Comparison of ENCODE assay signal across 8 cellular contexts in the genomic region with DNA sequence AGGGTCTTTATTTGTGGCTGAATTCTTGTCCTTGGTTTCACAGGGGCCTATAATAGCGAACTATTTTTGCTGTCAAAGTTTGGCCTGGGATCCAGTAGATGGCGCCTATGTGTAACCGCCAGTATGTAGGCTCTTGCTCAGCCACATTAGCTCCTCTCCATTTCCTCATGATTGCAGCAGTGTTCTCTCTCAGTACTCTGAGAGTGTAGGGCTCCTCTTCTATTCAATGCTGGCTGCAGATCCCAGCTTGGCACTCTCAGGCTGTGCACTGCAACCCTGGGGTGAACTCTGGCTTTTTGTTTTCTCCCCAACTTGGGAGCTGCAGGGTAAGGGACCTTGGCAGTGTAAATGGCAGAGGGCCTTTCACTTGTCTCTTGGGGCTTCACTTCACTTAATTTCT.
DNase-seq lines count a peak whose midpoint lies in the region; ATAC-seq and TF ChIP-seq lines count a peak whose summit lies in the region.

No MANE protein-coding gene starts in this region.

- H3K36me3 ChIP-seq in RWPE2 (ENCODE audit: low read depth) = no peaks in the 10 kb centered on the region
- no peaks in the 10 kb centered on the region for H3K36me3 ChIP-seq in psoas muscle (ENCODE audit: insufficient read depth in 1 of 2, low read depth in 1 of 2)

- H3K4me3 ChIP-seq in RWPE2 (ENCODE audit: severe bottlenecking) (no peak overlapping the region), psoas muscle (no peak overlapping the region)

- TF ChIP-seq CTCF in RWPE2 (IDR thresholded peaks at IDR 0.05; ENCODE audit: poor library complexity, severe bottlenecking) = peak; percentile 63
- TF ChIP-seq CTCF in psoas muscle (IDR thresholded peaks at IDR 0.05) = peak; percentile 24

- intact Hi-C loops in psoas muscle (cut with DNase I) = loop anchor here in 1 of 2 donors (5.0 kb wide), 1 partner anchor 54 kb away; no protein-coding TSS in a partner anchor

- H3K9me3 ChIP-seq in RWPE2 (ENCODE audit: severe bottlenecking) = no peaks in the 10 kb centered on the region
- no peaks in the 10 kb centered on the region for H3K9me3 ChIP-seq in psoas muscle

- WGBS in psoas muscle, 3 donors = 48 to 57% (median 52%) methylated on average over 3 of the region's 3 CpGs

- H3K4me1 ChIP-seq in RWPE2 (ENCODE audit: insufficient read depth, poor library complexity, severe bottlenecking) (no peaks in the 10 kb centered on the region), psoas muscle (no peaks in the 10 kb centered on the region)

- no peak overlapping the region for H3K27ac ChIP-seq in RWPE2 (ENCODE audit: poor library complexity, severe bottlenecking)
- no peak overlapping the region for H3K27ac ChIP-seq in psoas muscle

- ATAC-seq in GM21367 (IDR thresholded peaks at IDR 0.05; ENCODE audit: unreplicated experiment) = peak; percentile 76
- ATAC-seq in HG03565 (IDR thresholded peaks at IDR 0.05; ENCODE audit: unreplicated experiment) = peak; percentile 81
- peak; percentile 49; the same call in 1 of the 3 replicates for ATAC-seq in RWPE2 (ENCODE audit: low read depth)
- ATAC-seq in esophagus mucosa = peak; percentile 83
- ATAC-seq in psoas muscle = peak in 3 of 4 donors; percentile 49 to 64 (median 64)

- no peaks in the 10 kb centered on the region for H3K27me3 ChIP-seq in RWPE2 (ENCODE audit: insufficient read depth, poor library complexity, severe bottlenecking)
- H3K27me3 ChIP-seq in psoas muscle (ENCODE audit: insufficient read depth in 3 of 3, low read length in 2 of 3) = no peaks in the 10 kb centered on the region

- DNase-seq in NCI-H1105 treated with DMSO at 0.1 percent for 48 hours (lab: John Stamatoyannopoulos, UW) (peak; percentile 33), NCI-H1105 (lab: John Stamatoyannopoulos, UW) (no peak), RWPE2 (ENCODE audit: low spot score) (no peak), psoas muscle (no peak), NCI-H2107 treated with DMSO at 0.1 percent for 48 hours (lab: John Stamatoyannopoulos, UW; ENCODE audit: unreplicated experiment) (no peak)
